In genomic region chr11:46560300-46561025, GRCh38 we compare ENCODE assay signal across 1 cellular context.
TF ChIP-seq lines count a peak whose summit lies in the region.

No MANE protein-coding gene starts in this region.

TF ChIP-seq in GM12878, 131 proteins besides CTCF, POLR2A, EP300 and RAD21 (continued from another document):
- TF ChIP-seq, protein P1, sequence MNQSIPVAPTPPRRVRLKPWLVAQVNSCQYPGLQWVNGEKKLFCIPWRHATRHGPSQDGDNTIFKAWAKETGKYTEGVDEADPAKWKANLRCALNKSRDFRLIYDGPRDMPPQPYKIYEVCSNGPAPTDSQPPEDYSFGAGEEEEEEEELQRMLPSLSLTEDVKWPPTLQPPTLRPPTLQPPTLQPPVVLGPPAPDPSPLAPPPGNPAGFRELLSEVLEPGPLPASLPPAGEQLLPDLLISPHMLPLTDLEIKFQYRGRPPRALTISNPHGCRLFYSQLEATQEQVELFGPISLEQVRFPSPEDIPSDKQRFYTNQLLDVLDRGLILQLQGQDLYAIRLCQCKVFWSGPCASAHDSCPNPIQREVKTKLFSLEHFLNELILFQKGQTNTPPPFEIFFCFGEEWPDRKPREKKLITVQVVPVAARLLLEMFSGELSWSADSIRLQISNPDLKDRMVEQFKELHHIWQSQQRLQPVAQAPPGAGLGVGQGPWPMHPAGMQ (IDR thresholded peaks at IDR 0.05; ENCODE audit: borderline replicate concordance) = no peak
- TF ChIP-seq SMARCA5 (IDR thresholded peaks at IDR 0.05) (no peak), TCF12 (IDR thresholded peaks at IDR 0.05; ENCODE audit: low read depth, low read length) (no peak)
